Comparison of ENCODE assay signal across 18 cellular contexts in the genomic region with DNA sequence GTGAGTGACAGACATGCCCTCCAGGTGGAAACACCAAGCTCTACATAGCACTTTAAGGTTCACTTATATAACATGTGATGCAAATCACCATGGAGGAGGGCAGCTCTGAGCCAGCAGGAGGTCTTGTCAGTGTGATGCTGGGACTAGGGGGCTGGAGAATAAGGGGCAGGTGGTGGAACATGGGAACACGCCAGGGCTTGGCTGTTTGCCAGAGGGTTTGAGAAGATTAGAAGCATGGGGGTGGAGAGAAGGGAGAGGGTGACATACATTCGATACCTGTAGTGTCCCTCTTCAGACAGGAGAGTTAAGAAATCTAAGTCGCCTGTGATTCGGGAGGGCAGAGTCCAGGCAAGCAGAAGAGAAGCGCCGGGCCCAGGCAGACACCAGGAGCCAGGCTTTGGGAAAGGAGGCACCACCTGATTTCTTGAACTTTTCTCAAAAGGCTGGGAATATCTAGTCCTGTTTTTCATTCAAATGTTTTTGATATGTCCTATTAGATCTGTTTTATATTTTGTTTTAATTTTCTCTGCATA. TPM values are rescaled to one million over a fixed set of nuclear protein-coding genes. Genes with fewer than 3 reads are reported as not detected.
DNase-seq lines count a peak whose midpoint lies in the region; ATAC-seq and TF ChIP-seq lines count a peak whose summit lies in the region.
"Had no signal": no experiment of that assay in that cellular context is flagged by ENCODE, and none has a peak within 500 bp of the region (broad histone marks: within the 10 kb centered on the region; RNA-seq: fewer than 3 reads in every experiment).

No MANE protein-coding gene starts in this region.

- intact Hi-C loops in IMR-90 (cut with micrococcal nuclease): loop anchor here (5.0 kb wide), 3 partner anchors 165 to 685 kb away; a partner anchor contains a TSS

- H4K5ac ChIP-seq in IMR-90 (ENCODE audit: low read depth, low read length): no peak overlapping the region

- TF ChIP-seq RAD21 in IMR-90 (IDR thresholded peaks at IDR 0.05; ENCODE audit: low read length): no peak

- H2AFZ ChIP-seq in IMR-90 (replicated peaks; ENCODE audit: low read length, poor library complexity) (no peak overlapping the region), mesenchymal stem cell (ENCODE audit: low read depth, low read length) (no peak overlapping the region)

- no peak overlapping the region for H3K4me3 ChIP-seq in IMR-90 (ENCODE audit: insufficient read depth, low read depth, low read length)
- no peak overlapping the region for H3K4me3 ChIP-seq in mesenchymal stem cell (ENCODE audit: insufficient read depth in 1 of 2, low read depth in 1 of 2, low read length in 2 of 2)
- H3K4me3 ChIP-seq: BLaER1 treated with 17β-estradiol and CSF1 and Interleukin-3, amounts not matched to agents 10 nM and 100 nM; esophagus muscularis mucosa had no signal

- H3K23ac ChIP-seq in IMR-90 (ENCODE audit: low read depth, low read length): no peak overlapping the region
- no peak overlapping the region for H3K23ac ChIP-seq in mesenchymal stem cell (ENCODE audit: low read length in 2 of 2)

- in situ Hi-C loops in IMR-90 (cut with MboI; ENCODE audit: low sequenced_read_pairs): loop anchor here (25.0 kb wide), 1 partner anchor 410 kb away; a partner anchor contains a TSS

- H2BK5ac ChIP-seq in IMR-90 (ENCODE audit: low read depth, low read length, poor library complexity, severe bottlenecking): no peak overlapping the region
- H2BK5ac ChIP-seq in mesenchymal stem cell (ENCODE audit: low read depth, low read length, poor library complexity, severe bottlenecking): no peak overlapping the region

- CTCF ChIA-PET in IMR-90 (lab: Yijun Ruan, JAX): interaction anchor here (0.7 kb wide), 2 partner anchors 148 to 165 kb away, joined by 3 read pairs; no protein-coding TSS in a partner anchor

- H3K36me3 ChIP-seq in IMR-90 (ENCODE audit: control insufficient read depth, insufficient read depth, low read length) (no peaks in the 10 kb centered on the region; the same call in 1 of the 2 replicates), mesenchymal stem cell (ENCODE audit: control insufficient read depth in 1 of 2, insufficient read depth in 2 of 2, low read depth in 1 of 2, low read length in 2 of 2) (no peaks in the 10 kb centered on the region)
- H3K36me3 ChIP-seq: BLaER1 treated with 17β-estradiol and CSF1 and Interleukin-3, amounts not matched to agents 10 nM and 100 nM; esophagus muscularis mucosa had no signal

- H2BK12ac ChIP-seq in mesenchymal stem cell (ENCODE audit: low read length in 2 of 2): no peak overlapping the region

- no peak overlapping the region for H4K8ac ChIP-seq in IMR-90 (ENCODE audit: low read depth in 2 of 2, low read length in 2 of 2)
- H4K8ac ChIP-seq in mesenchymal stem cell (ENCODE audit: low read length): no peak overlapping the region

- H2BK15ac ChIP-seq in IMR-90 (ENCODE audit: low read depth, low read length) (peak overlapping the region; percentile 0; the same call in 1 of the 3 replicates), mesenchymal stem cell (ENCODE audit: low read depth, poor library complexity, severe bottlenecking) (no peak overlapping the region)

- H2AK9ac ChIP-seq in IMR-90 (replicated peaks; ENCODE audit: low read depth, low read length, poor library complexity): no peak overlapping the region

- no peak for TF ChIP-seq POLR2A in IMR-90 (IDR thresholded peaks at IDR 0.05; ENCODE audit: low read depth, low read length)

- H3K4ac ChIP-seq in IMR-90 (ENCODE audit: low read depth, low read length) (no peak overlapping the region; the same call in 1 of the 2 replicates), mesenchymal stem cell (ENCODE audit: low read depth in 1 of 2, low read length in 2 of 2) (no peak overlapping the region)

- H3K9me3 ChIP-seq in IMR-90 (ENCODE audit: control insufficient read depth, insufficient read depth, low read length) (no peaks in the 10 kb centered on the region), mesenchymal stem cell (ENCODE audit: control insufficient read depth, low read length) (no peaks in the 10 kb centered on the region)
- H3K9me3 ChIP-seq: BLaER1 treated with 17β-estradiol and CSF1 and Interleukin-3, amounts not matched to agents 10 nM and 100 nM; esophagus muscularis mucosa had no signal

- POLR2A ChIA-PET in IMR-90 (lab: Charles Lee; ENCODE audit: unreplicated experiment): no interaction called here

- 100% methylated on average over 3 of the region's 6 CpGs; no CpG with 5 or more reads in 1 of the 2 experiments for WGBS in IMR-90 (ENCODE audit: extremely low coverage in 2 of 2, insufficient read length in 1 of 2), 2 experiments
- 88% methylated on average over 6 of the region's 6 CpGs for WGBS in mesenchymal stem cell

- H3K79me1 ChIP-seq in IMR-90 (ENCODE audit: low read depth in 1 of 2, low read length in 2 of 2): no peaks in the 10 kb centered on the region
- no peaks in the 10 kb centered on the region for H3K79me1 ChIP-seq in mesenchymal stem cell (replicated peaks; ENCODE audit: low read length, poor library complexity, severe bottlenecking)

- no peak overlapping the region for H3K56ac ChIP-seq in IMR-90 (ENCODE audit: extremely low read depth, insufficient read depth, low read length)

- BruUV-seq in IMR-90 (replicated peaks; lab: Mats Ljungman, UMichigan): no TSS peak

- DNase-seq in IMR-90 (no peak), NCI-H2029 (lab: John Stamatoyannopoulos, UW) (peak; percentile 28), NCI-H82 (lab: John Stamatoyannopoulos, UW) (peak; percentile 100), mesenchymal stem cell (no peak), ureter (ENCODE audit: low spot score) (no peak)
- DNase-seq: activated CD4-positive, alpha-beta T cell treated with anti-CD3 and anti-CD28 coated beads for 36 hours; activated T-cell treated with anti-CD3 and anti-CD28 coated beads for 4 hours; GOT3; immature natural killer cell; midbrain; NK-92 treated with Interleukin-12 subunit alpha and Interleukin-12 subunit beta, amount 100 ng/mL, for 24 hours; stimulated activated CD4-positive, alpha-beta T cell treated with anti-CD3 and anti-CD28 coated beads, Interleukin-2, amount 100 ng/mL, for 24 hours had no signal

- no peak overlapping the region for H2AK5ac ChIP-seq in IMR-90 (ENCODE audit: low read depth, low read length)
- H2AK5ac ChIP-seq in mesenchymal stem cell (ENCODE audit: low read length, severe bottlenecking): peak overlapping the region; percentile 16

- dilution Hi-C loops in IMR-90 (cut with HindIII; ENCODE audit: low sequenced_read_pairs, unreplicated experiment): loop anchor here (25.0 kb wide), 1 partner anchor 135 kb away; a partner anchor contains a TSS

- H3K4me2 ChIP-seq in IMR-90 (ENCODE audit: low read depth, low read length): no peak overlapping the region
- H3K4me2 ChIP-seq in mesenchymal stem cell (ENCODE audit: low read length, poor library complexity, severe bottlenecking): no peak overlapping the region

- H2BK20ac ChIP-seq in IMR-90 (ENCODE audit: low read depth, low read length): no peak overlapping the region

- no peak for TF ChIP-seq CTCF in IMR-90 (conservative IDR thresholded peaks at IDR 0.05; ENCODE audit: low read depth, low read length)

- H2BK120ac ChIP-seq in IMR-90 (ENCODE audit: low read depth, low read length) (no peak overlapping the region), mesenchymal stem cell (ENCODE audit: low read depth, low read length) (no peak overlapping the region)

- H3K14ac ChIP-seq in IMR-90 (replicated peaks; ENCODE audit: low read depth, low read length): no peak overlapping the region
- peak overlapping the region in 1 of 2 experiments; percentile 55 for H3K14ac ChIP-seq in mesenchymal stem cell (ENCODE audit: low read length in 2 of 2)

- H3K4me1 ChIP-seq in IMR-90 (ENCODE audit: control insufficient read depth, insufficient read depth, low read length): peaks cover 2% of the 10 kb centered on the region; the same call in 1 of the 2 replicates
- peaks cover 4% of the 10 kb centered on the region for H3K4me1 ChIP-seq in mesenchymal stem cell (ENCODE audit: control insufficient read depth, insufficient read depth, low read depth, low read length)

- H3K18ac ChIP-seq in IMR-90 (ENCODE audit: low read depth, low read length) (no peak overlapping the region), mesenchymal stem cell (ENCODE audit: low read depth in 1 of 2, low read length in 2 of 2) (no peak overlapping the region)

- no peaks in the 10 kb centered on the region for H4K20me1 ChIP-seq in IMR-90 (ENCODE audit: insufficient read depth, low read length)
- H4K20me1 ChIP-seq: BLaER1 treated with 17β-estradiol and CSF1 and Interleukin-3, amounts not matched to agents 10 nM and 100 nM had no signal

- no peak overlapping the region for H4K91ac ChIP-seq in IMR-90 (ENCODE audit: insufficient read depth, low read depth, low read length)
- no peak overlapping the region for H4K91ac ChIP-seq in mesenchymal stem cell (ENCODE audit: low read length)

- H3K9ac ChIP-seq in IMR-90 (ENCODE audit: low read depth, low read length) (no peak overlapping the region), mesenchymal stem cell (ENCODE audit: low read length) (no peak overlapping the region)
- H3K9ac ChIP-seq: BLaER1 treated with 17β-estradiol and CSF1 and Interleukin-3, amounts not matched to agents 10 nM and 100 nM had no signal

- H3K27ac ChIP-seq in IMR-90 (ENCODE audit: insufficient read depth, low read length): no peak overlapping the region
- no peak overlapping the region for H3K27ac ChIP-seq in mesenchymal stem cell (ENCODE audit: low read length, poor library complexity, severe bottlenecking)
- H3K27ac ChIP-seq: BLaER1 treated with 17β-estradiol and CSF1 and Interleukin-3, amounts not matched to agents 10 nM and 100 nM had no signal

- ATAC-seq in IMR-90 (ENCODE audit: low read depth) (no peak), GM21526 (IDR thresholded peaks at IDR 0.05; ENCODE audit: low FRiP score, unreplicated experiment) (no peak), HG03354 (IDR thresholded peaks at IDR 0.05; ENCODE audit: poor library complexity, severe bottlenecking, unreplicated experiment) (no peak)
- ATAC-seq: activated CD4-positive, alpha-beta T cell treated with anti-CD3 and anti-CD28 coated beads for 36 hours had no signal

- H3K27me3 ChIP-seq in IMR-90 (ENCODE audit: control insufficient read depth, insufficient read depth, low read length): no peaks in the 10 kb centered on the region
- no peaks in the 10 kb centered on the region for H3K27me3 ChIP-seq in mesenchymal stem cell (ENCODE audit: control insufficient read depth in 1 of 2, insufficient read depth in 1 of 2, low read length in 2 of 2)
- H3K27me3 ChIP-seq: BLaER1 treated with 17β-estradiol and CSF1 and Interleukin-3, amounts not matched to agents 10 nM and 100 nM; esophagus muscularis mucosa had no signal

- H3K9me1 ChIP-seq in IMR-90 (ENCODE audit: insufficient read depth, low read length): no peaks in the 10 kb centered on the region

RNA-seq across cellular contexts. Expression of a gene that starts 16.9 kb away (rescaled TPM):
- total RNA-seq in IMR-90 (2012; rRNA removed) (under 0.01 and 0.18 TPM in 2 replicates), ureter (not detected)
- 0.12 and 0.13 TPM in 2 replicates for polyA plus RNA-seq in IMR-90 (2012; rRNA removed)
- polyA plus RNA-seq in IMR-90 (2012; cell fraction: cytosol; rRNA removed): 0.05 and 0.09 TPM in 2 replicates
- polyA plus RNA-seq in IMR-90 (2012; cell fraction: nucleus; rRNA removed; ENCODE audit: low replicate concordance): 0.05 and 0.10 TPM in 2 replicates
- 0.25 TPM for polyA plus RNA-seq in mesenchymal stem cell (2013, experiment 1 of 2)
- 0.18 TPM for polyA plus RNA-seq in mesenchymal stem cell (2013, experiment 2 of 2)
- total RNA-seq: activated CD4-positive, alpha-beta T cell treated with anti-CD3 and anti-CD28 coated beads for 36 hours; HT-29; T-helper 2 cell treated with Interferon-gamma antibody and Interleukin-4, amounts not matched to agents 100 ng/mL and 5 ng/mL, for 36 hours had no signal
- polyA plus RNA-seq: immature natural killer cell had no signal

Comparison
In these comparisons a context has a peak if more than half of its experiments do, and no peak if none do; other contexts are left out.
1. DNase-seq: peak in NCI-H2029 (single experiment) and NCI-H82 (single experiment); none in IMR-90 (single experiment), mesenchymal stem cell (single experiment) and ureter (single experiment).